In the genomic region with DNA sequence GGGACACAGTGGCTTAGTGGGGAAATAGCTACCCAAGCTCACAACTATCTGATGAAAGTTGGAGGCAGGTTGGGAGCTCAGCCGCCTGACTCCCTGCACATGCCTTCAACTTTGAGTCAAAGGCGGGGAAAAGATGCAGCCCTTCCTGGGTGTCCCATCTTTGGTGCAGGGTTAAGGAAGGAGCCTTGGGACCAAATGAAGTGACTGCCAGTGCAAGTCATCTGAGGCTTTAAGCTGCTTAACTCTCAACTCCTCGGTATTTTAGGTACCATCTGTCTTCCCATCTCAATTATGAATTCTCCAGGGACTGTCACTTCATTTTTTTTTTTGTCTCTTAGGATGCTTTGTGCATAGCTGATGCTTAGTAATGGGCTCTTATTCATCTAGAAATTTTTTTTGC, we compare ENCODE assay signal across 20 cellular contexts.
"Had no signal": no experiment of that assay in that cellular context is flagged by ENCODE, and none has a peak within 500 bp of the region (broad histone marks: within the 10 kb centered on the region; RNA-seq: fewer than 3 reads in every experiment).

No MANE protein-coding gene starts in this region.

- DNase-seq: effector memory CD8-positive, alpha-beta T cell; gastrocnemius medialis; immature natural killer cell; left ventricle myocardium inferior; lower lobe of right lung; natural killer cell; nucleus accumbens; ovary; right cardiac atrium; stimulated activated CD4-positive, alpha-beta T cell treated with anti-CD3 and anti-CD28 coated beads, Interleukin-4, amount 100 ng/mL, for 1 hour; stimulated activated CD8-positive, alpha-beta memory T cell treated with anti-CD3 and anti-CD28 coated beads, Interleukin-4, amount 100 ng/mL, for 48 hours; tibial artery; upper lobe of right lung had no signal

- H3K36me3 Mint-ChIP-seq: immature natural killer cell; memory B cell; mesothelial cell of epicardium; natural killer cell; stimulated activated effector memory CD8-positive, alpha-beta T cell treated with anti-CD3 and anti-CD28 coated beads, Interleukin-12 subunit alpha, Interleukin-12 subunit beta, amount 100 ng/mL, for 72 hours had no signal

- ATAC-seq: effector memory CD8-positive, alpha-beta T cell; gastrocnemius medialis; lower lobe of right lung; natural killer cell; right cardiac atrium; upper lobe of right lung had no signal

- H3K4me1 Mint-ChIP-seq: immature natural killer cell; natural killer cell; stimulated activated effector memory CD8-positive, alpha-beta T cell treated with anti-CD3 and anti-CD28 coated beads, Interleukin-12 subunit alpha, Interleukin-12 subunit beta, amount 100 ng/mL, for 72 hours had no signal

- H3K9me3 Mint-ChIP-seq: effector memory CD8-positive, alpha-beta T cell; immature natural killer cell; natural killer cell; neural progenitor cell; stimulated activated effector memory CD8-positive, alpha-beta T cell treated with anti-CD3 and anti-CD28 coated beads, Interleukin-12 subunit alpha, Interleukin-12 subunit beta, amount 100 ng/mL, for 72 hours; stimulated activated naive CD8-positive, alpha-beta T cell treated with anti-CD3 and anti-CD28 coated beads, Interleukin-15, Interleukin-2, amounts not matched to agents 100 ng/mL and 50 ng/mL, for 24 hours had no signal

- H3K9me3 ChIP-seq: esophagus muscularis mucosa, gastrocnemius medialis, left ventricle myocardium inferior, lower lobe of right lung, ovary, tibial artery, upper lobe of right lung had no signal

- H3K4me3 Mint-ChIP-seq: effector memory CD8-positive, alpha-beta T cell; immature natural killer cell; memory B cell; mesothelial cell of epicardium; natural killer cell; neural progenitor cell; stimulated activated effector memory CD8-positive, alpha-beta T cell treated with anti-CD3 and anti-CD28 coated beads, Interleukin-12 subunit alpha, Interleukin-12 subunit beta, amount 100 ng/mL, for 72 hours; stimulated activated naive CD8-positive, alpha-beta T cell treated with anti-CD3 and anti-CD28 coated beads, Interleukin-15, Interleukin-2, amounts not matched to agents 100 ng/mL and 50 ng/mL, for 24 hours had no signal

- H3K36me3 ChIP-seq: esophagus muscularis mucosa, gastrocnemius medialis, left ventricle myocardium inferior, lower lobe of right lung, neural progenitor cell, ovary, tibial artery, upper lobe of right lung had no signal

- H3K27me3 ChIP-seq: esophagus muscularis mucosa, gastrocnemius medialis, neural progenitor cell, ovary, tibial artery, upper lobe of right lung had no signal

- H3K4me3 ChIP-seq: esophagus muscularis mucosa, gastrocnemius medialis, left ventricle myocardium inferior, lower lobe of right lung, neural progenitor cell, ovary, smooth muscle cell, tibial artery, upper lobe of right lung had no signal

- H3K27ac Mint-ChIP-seq: effector memory CD8-positive, alpha-beta T cell; immature natural killer cell; memory B cell; mesothelial cell of epicardium; natural killer cell; neural progenitor cell; stimulated activated effector memory CD8-positive, alpha-beta T cell treated with anti-CD3 and anti-CD28 coated beads, Interleukin-12 subunit alpha, Interleukin-12 subunit beta, amount 100 ng/mL, for 72 hours; stimulated activated naive CD8-positive, alpha-beta T cell treated with anti-CD3 and anti-CD28 coated beads, Interleukin-15, Interleukin-2, amounts not matched to agents 100 ng/mL and 50 ng/mL, for 24 hours had no signal
